ENCODE assay signal across 24 cellular contexts in the genomic region with DNA sequence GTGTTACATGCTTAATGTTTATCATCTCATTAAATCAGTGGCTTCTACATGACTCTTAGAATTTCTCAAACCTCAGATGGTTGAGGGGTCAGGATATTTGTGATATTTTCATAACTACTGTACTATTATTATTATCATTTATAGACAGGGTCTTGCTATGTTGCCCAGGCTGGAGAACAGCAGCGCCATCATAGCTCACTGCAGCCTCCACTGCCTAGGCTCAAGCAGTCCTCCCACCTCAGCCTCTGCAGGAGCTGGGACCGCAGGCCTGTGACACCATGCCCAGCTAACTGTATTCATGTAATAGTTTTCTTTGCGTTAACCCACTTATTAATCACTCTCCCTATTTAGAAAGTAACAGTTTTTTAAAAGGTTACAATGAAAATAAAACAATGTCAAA. TPM values are rescaled to one million over a fixed set of nuclear protein-coding genes. Genes with fewer than 3 reads are reported as not detected.
A peak's percentile ranks its signal among the peaks of the same experiment; 100 is the strongest.
DNase-seq lines count a peak whose midpoint lies in the region; ATAC-seq, FAIRE-seq and TF ChIP-seq lines count a peak whose summit lies in the region.
"Had no signal": no experiment of that assay in that cellular context is flagged by ENCODE, and none has a peak within 500 bp of the region (broad histone marks: within the 10 kb centered on the region; RNA-seq: fewer than 3 reads in every experiment).

No MANE protein-coding gene starts in this region.

- peaks cover 19% of the 10 kb centered on the region for H3K4me1 ChIP-seq in HEK293 (ENCODE audit: control insufficient read depth, insufficient read depth, low read length)
- peaks cover 90 to 97% of the 10 kb centered on the region in 2 experiments for H3K4me1 ChIP-seq in neutrophil (ENCODE audit: control insufficient read depth in 1 of 2, insufficient read depth in 1 of 2, low read depth in 1 of 2, low read length in 1 of 2)

- H3K27me3 Mint-ChIP-seq in activated CD8-positive, alpha-beta memory T cell treated with anti-CD3 and anti-CD28 coated beads, Interleukin-2, amount 10 ng/mL, durations not matched to agents 7 days and 5 days = no peaks in the 10 kb centered on the region
- H3K27me3 Mint-ChIP-seq in activated naive CD8-positive, alpha-beta T cell treated with anti-CD3 and anti-CD28 coated beads for 36 hours = peaks cover under 1% of the 10 kb centered on the region

- no peak for TF ChIP-seq POLR2A in H54 (IDR thresholded peaks at IDR 0.05; ENCODE audit: low read depth, low read length)

- no peaks in the 10 kb centered on the region for H3K9me3 Mint-ChIP-seq in activated CD8-positive, alpha-beta memory T cell treated with anti-CD3 and anti-CD28 coated beads, Interleukin-2, amount 10 ng/mL, durations not matched to agents 7 days and 5 days (ENCODE audit: low read depth)
- no peaks in the 10 kb centered on the region for H3K9me3 Mint-ChIP-seq in activated naive CD8-positive, alpha-beta T cell treated with anti-CD3 and anti-CD28 coated beads for 36 hours

- no peak for TF ChIP-seq CTCF in HEK293 (tag by site-specific recombination; IDR thresholded peaks at IDR 0.05)
- TF ChIP-seq CTCF in neutrophil (IDR thresholded peaks at IDR 0.05) = no peak

- H3K4me3 ChIP-seq in HEK293 (ENCODE audit: low read depth, low read length) (no peak overlapping the region), neutrophil (ENCODE audit: low read depth in 1 of 2, low read length in 1 of 2) (no peak overlapping the region)
- H3K4me3 ChIP-seq: coronary artery, lung, MG63, SJSA1, upper lobe of right lung had no signal

- H3K36me3 ChIP-seq in HEK293 (ENCODE audit: control insufficient read depth in 2 of 2, insufficient read depth in 1 of 2, low read length in 2 of 2) = no peaks in the 10 kb centered on the region
- H3K36me3 ChIP-seq in neutrophil = no peaks in the 10 kb centered on the region
- H3K36me3 ChIP-seq: brain microvascular endothelial cell, upper lobe of right lung had no signal

- H3K27me3 ChIP-seq in neutrophil = no peaks in the 10 kb centered on the region
- H3K27me3 ChIP-seq: brain microvascular endothelial cell, MG63, SJSA1, upper lobe of right lung had no signal

- POLR2A ChIA-PET in HEK293 (lab: Yijun Ruan, JAX) = no interaction called here

- no peak for DNase-seq in activated CD8-positive, alpha-beta memory T cell treated with anti-CD3 and anti-CD28 coated beads, Interleukin-2, amount 10 ng/mL, durations not matched to agents 7 days and 5 days
- no peak for DNase-seq in activated CD8-positive, alpha-beta memory T cell treated with anti-CD3 and anti-CD28 coated beads for 24 hours
- DNase-seq in activated naive CD8-positive, alpha-beta T cell treated with anti-CD3 and anti-CD28 coated beads for 36 hours = no peak
- no peak for DNase-seq in NCI-H524 (lab: John Stamatoyannopoulos, UW)
- no peak for DNase-seq in H54 (ENCODE audit: insufficient read length, low spot score)
- no peak for DNase-seq in cerebellar nuclear complex (lab: John Stamatoyannopoulos, UW)
- DNase-seq: ACHN; brain microvascular endothelial cell; DND-41; IMR-90; MG63; NCI-H146; NCI-H748 treated with DMSO at 0.1 percent for 48 hours; stimulated activated naive CD4-positive, alpha-beta T cell; T1000; upper lobe of right lung had no signal

- CTCF ChIA-PET in activated CD8-positive, alpha-beta memory T cell treated with anti-CD3 and anti-CD28 coated beads, Interleukin-2, amount 10 ng/mL, durations not matched to agents 7 days and 5 days (lab: Charles Lee) = no interaction called here
- CTCF ChIA-PET in HEK293 (lab: Yijun Ruan, JAX) = interaction anchor here (0.6 to 0.7 kb wide), 2 partner anchors 52 to 156 kb away, joined by 3 read pairs; no protein-coding TSS in a partner anchor

- peak overlapping the region; percentile 36 for H3K4me3 Mint-ChIP-seq in activated CD8-positive, alpha-beta memory T cell treated with anti-CD3 and anti-CD28 coated beads, Interleukin-2, amount 10 ng/mL, durations not matched to agents 7 days and 5 days
- H3K4me3 Mint-ChIP-seq in activated naive CD8-positive, alpha-beta T cell treated with anti-CD3 and anti-CD28 coated beads for 36 hours = no peak overlapping the region

- no peak overlapping the region for H3K27ac ChIP-seq in HEK293 (ENCODE audit: extremely low read depth, low read depth, low read length)
- peak overlapping the region; percentile 96 for H3K27ac ChIP-seq in neutrophil
- H3K27ac ChIP-seq: brain microvascular endothelial cell, coronary artery, HL-60, SJSA1, upper lobe of right lung had no signal

- peaks cover 12% of the 10 kb centered on the region for H3K36me3 Mint-ChIP-seq in activated CD8-positive, alpha-beta memory T cell treated with anti-CD3 and anti-CD28 coated beads, Interleukin-2, amount 10 ng/mL, durations not matched to agents 7 days and 5 days
- peaks cover 9% of the 10 kb centered on the region for H3K36me3 Mint-ChIP-seq in activated naive CD8-positive, alpha-beta T cell treated with anti-CD3 and anti-CD28 coated beads for 36 hours

- no peak for ATAC-seq in activated CD8-positive, alpha-beta memory T cell treated with anti-CD3 and anti-CD28 coated beads, Interleukin-2, amount 10 ng/mL, durations not matched to agents 7 days and 5 days
- ATAC-seq: activated CD4-positive, CD25-positive, alpha-beta regulatory T cell treated with anti-CD3 and anti-CD28 coated beads, Interleukin-2, amount 50 U/mL, for 24 hours; upper lobe of right lung had no signal

- peaks cover 73% of the 10 kb centered on the region for H3K4me1 Mint-ChIP-seq in activated CD8-positive, alpha-beta memory T cell treated with anti-CD3 and anti-CD28 coated beads, Interleukin-2, amount 10 ng/mL, durations not matched to agents 7 days and 5 days
- H3K4me1 Mint-ChIP-seq in activated naive CD8-positive, alpha-beta T cell treated with anti-CD3 and anti-CD28 coated beads for 36 hours = peaks cover 61% of the 10 kb centered on the region

- peak overlapping the region; percentile 68 for H3K27ac Mint-ChIP-seq in activated CD8-positive, alpha-beta memory T cell treated with anti-CD3 and anti-CD28 coated beads, Interleukin-2, amount 10 ng/mL, durations not matched to agents 7 days and 5 days
- H3K27ac Mint-ChIP-seq in activated naive CD8-positive, alpha-beta T cell treated with anti-CD3 and anti-CD28 coated beads for 36 hours = peak overlapping the region; percentile 63

- FAIRE-seq in H54 (lab: Jason Lieb, UNC) = no peak
- FAIRE-seq: islet of Langerhans had no signal

- no peaks in the 10 kb centered on the region for H3K9me3 ChIP-seq in HEK293 (ENCODE audit: control insufficient read depth, insufficient read depth, low read depth, low read length)
- no peaks in the 10 kb centered on the region for H3K9me3 ChIP-seq in neutrophil
- H3K9me3 ChIP-seq: MG63, SJSA1, upper lobe of right lung had no signal

TF ChIP-seq in HEK293, 187 proteins besides CTCF, POLR2A, EP300 and RAD21:
- TF ChIP-seq, protein P1, sequence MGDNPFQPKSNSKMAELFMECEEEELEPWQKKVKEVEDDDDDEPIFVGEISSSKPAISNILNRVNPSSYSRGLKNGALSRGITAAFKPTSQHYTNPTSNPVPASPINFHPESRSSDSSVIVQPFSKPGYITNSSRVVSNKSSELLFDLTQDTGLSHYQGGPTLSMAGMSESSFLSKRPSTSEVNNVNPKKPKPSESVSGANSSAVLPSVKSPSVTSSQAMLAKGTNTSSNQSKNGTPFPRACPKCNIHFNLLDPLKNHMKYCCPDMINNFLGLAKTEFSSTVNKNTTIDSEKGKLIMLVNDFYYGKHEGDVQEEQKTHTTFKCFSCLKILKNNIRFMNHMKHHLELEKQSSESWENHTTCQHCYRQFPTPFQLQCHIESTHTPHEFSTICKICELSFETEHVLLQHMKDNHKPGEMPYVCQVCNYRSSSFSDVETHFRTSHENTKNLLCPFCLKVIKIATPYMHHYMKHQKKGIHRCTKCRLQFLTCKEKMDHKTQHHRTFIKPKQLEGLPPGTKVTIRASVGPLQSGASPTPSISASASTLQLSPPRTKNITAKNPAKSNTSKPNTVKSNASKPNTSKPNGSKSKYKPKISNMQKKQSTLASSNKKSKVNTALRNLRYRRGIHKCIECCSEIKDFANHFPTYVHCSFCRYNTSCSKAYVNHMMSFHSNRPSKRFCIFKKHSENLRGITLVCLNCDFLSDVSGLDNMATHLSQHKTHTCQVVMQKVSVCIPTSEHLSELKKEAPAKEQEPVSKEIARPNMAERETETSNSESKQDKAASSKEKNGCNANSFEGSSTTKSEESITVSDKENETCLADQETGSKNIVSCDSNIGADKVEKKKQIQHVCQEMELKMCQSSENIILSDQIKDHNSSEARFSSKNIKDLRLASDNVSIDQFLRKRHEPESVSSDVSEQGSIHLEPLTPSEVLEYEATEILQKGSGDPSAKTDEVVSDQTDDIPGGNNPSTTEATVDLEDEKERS (tag by site-specific recombination; IDR thresholded peaks at IDR 0.05) = no peak
- TF ChIP-seq ZNF121 (tag by site-specific recombination; IDR thresholded peaks at IDR 0.05) = peak; percentile 83
TF ChIP-seq in HEK293: peak in this region for 1.

RNA-seq across cellular contexts. Expression of a gene that starts 9.5 kb away (rescaled TPM):
- 100 to 1,000 TPM; 148 to 209 TPM for total RNA-seq in activated CD8-positive, alpha-beta memory T cell treated with anti-CD3 and anti-CD28 coated beads, Interleukin-2, amount 10 ng/mL, durations not matched to agents 7 days and 5 days
- 100 to 1,000 TPM; 128 to 132 TPM for total RNA-seq in activated naive CD8-positive, alpha-beta T cell treated with anti-CD3 and anti-CD28 coated beads for 36 hours

RNA-seq across cellular contexts. Expression of a gene that starts 9.5 kb away (rescaled TPM):
- total RNA-seq in activated CD8-positive, alpha-beta memory T cell treated with anti-CD3 and anti-CD28 coated beads, Interleukin-2, amount 10 ng/mL, durations not matched to agents 7 days and 5 days = 10 to 100 TPM; 58.6 to 70.1 TPM
- 10 to 100 TPM; 53.3 to 55.0 TPM for total RNA-seq in activated naive CD8-positive, alpha-beta T cell treated with anti-CD3 and anti-CD28 coated beads for 36 hours

RNA-seq across cellular contexts. Expression of a gene that starts 41.6 kb away (rescaled TPM):
- 10 to 100 TPM; 82.2 to 96.0 TPM for total RNA-seq in activated CD8-positive, alpha-beta memory T cell treated with anti-CD3 and anti-CD28 coated beads, Interleukin-2, amount 10 ng/mL, durations not matched to agents 7 days and 5 days
- total RNA-seq in activated naive CD8-positive, alpha-beta T cell treated with anti-CD3 and anti-CD28 coated beads for 36 hours = 10 to 100 TPM; 81.2 to 83.8 TPM

RNA-seq across cellular contexts. Expression of a gene that starts 43.2 kb away (rescaled TPM):
- 10 to 100 TPM; 43.2 to 50.2 TPM for total RNA-seq in activated CD8-positive, alpha-beta memory T cell treated with anti-CD3 and anti-CD28 coated beads, Interleukin-2, amount 10 ng/mL, durations not matched to agents 7 days and 5 days
- 100 to 1,000 TPM; 114 TPM for total RNA-seq in activated naive CD8-positive, alpha-beta T cell treated with anti-CD3 and anti-CD28 coated beads for 36 hours

RNA-seq across cellular contexts. Expression of a gene that starts 57.1 kb away (rescaled TPM):
- under 1 TPM; 0.49 to 0.64 TPM for total RNA-seq in activated CD8-positive, alpha-beta memory T cell treated with anti-CD3 and anti-CD28 coated beads, Interleukin-2, amount 10 ng/mL, durations not matched to agents 7 days and 5 days
- total RNA-seq in activated naive CD8-positive, alpha-beta T cell treated with anti-CD3 and anti-CD28 coated beads for 36 hours = 1 to 10 TPM; 2.6 to 2.9 TPM
- total RNA-seq: SJSA1 had no signal
